ENCODE assay signal across 8 cellular contexts in the genomic region with DNA sequence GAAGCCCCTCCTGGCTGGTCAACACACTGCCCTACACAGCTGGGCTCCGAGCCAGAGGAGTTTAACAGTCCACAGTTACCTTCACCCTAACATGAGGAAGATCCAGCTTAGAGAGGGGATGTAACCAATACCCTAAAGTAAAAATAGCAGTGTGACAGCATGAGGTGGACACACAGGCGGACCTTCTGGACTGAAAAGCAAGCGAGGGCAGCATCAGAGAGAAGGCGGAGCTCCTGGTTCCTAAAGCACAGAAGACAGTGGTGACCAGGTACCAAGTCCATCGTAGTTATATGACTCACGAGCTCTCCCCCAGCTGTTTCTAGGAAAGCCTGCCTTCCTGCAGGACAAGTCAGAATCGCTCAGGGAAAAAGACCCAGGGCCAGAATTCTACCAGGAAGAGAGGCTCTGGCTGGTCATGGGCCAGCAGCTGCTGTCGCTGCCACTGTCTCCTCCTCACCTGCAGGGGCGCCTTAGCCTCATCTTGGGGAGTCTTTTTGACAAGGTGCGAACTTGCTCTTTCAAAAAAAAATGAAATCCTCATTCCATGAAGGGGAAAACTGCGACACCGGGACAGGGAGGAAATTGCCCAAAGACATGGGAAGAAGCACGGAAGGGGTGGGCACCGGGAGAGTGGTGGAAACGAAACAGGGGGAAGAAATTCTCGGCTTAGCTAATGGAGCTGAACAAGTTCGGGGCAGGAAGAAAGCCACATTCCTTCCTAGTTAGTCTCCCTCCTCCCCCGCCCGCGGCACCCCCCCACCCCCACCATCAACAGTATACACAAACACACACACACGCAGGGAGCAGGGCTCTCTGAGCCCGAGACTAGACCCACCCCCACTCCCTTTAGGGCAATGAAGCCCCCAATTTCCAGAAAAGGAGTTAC. TPM values are rescaled to one million over a fixed set of nuclear protein-coding genes. Genes with fewer than 3 reads are reported as not detected.
DNase-seq lines count a peak whose midpoint lies in the region; FAIRE-seq and TF ChIP-seq lines count a peak whose summit lies in the region.

No MANE protein-coding gene starts in this region.

- no peak for FAIRE-seq in urothelium cell line (lab: Jason Lieb, UNC)

- H3K27ac ChIP-seq in C4-2B, result peak overlapping the region; percentile 94

- H3K4me3 ChIP-seq in fibroblast of mammary gland (ENCODE audit: control insufficient read depth, low read depth, low read length), result peak overlapping the region; percentile 73

- H3K9me3 Mint-ChIP-seq in neural crest cell, result no peaks in the 10 kb centered on the region

- DNase-seq in H4 (ENCODE audit: low spot score) (peak; percentile 84), NOMO-1 treated with dmso at 0.1 percent for 144 hours (lab: John Stamatoyannopoulos, UW; ENCODE audit: unreplicated experiment) (peak; percentile 16), fibroblast of mammary gland (ENCODE audit: low read depth) (peak; percentile 85), neural crest cell (ENCODE audit: low read depth, low spot score) (peak; percentile 20), urothelium cell line (ENCODE audit: low spot score) (peak; percentile 70), mesenteric fat pad (ENCODE audit: low spot score) (no peak)
- peak; percentile 74 to 75 for DNase-seq in activated T-cell treated with anti-CD3 and anti-CD28 coated beads, Interleukin-2, amount 50 U/mL, for 48 hours

- TF ChIP-seq CTCF in C4-2B (conservative IDR thresholded peaks at IDR 0.05) (peak; percentile 87), fibroblast of mammary gland (conservative IDR thresholded peaks at IDR 0.05; ENCODE audit: control insufficient read depth, insufficient read depth, low read depth, low read length) (peak; percentile 55), neural crest cell (conservative IDR thresholded peaks at IDR 0.05) (peak; percentile 75)

- peaks cover 25% of the 10 kb centered on the region for H3K4me1 Mint-ChIP-seq in neural crest cell

- no peaks in the 10 kb centered on the region for H3K36me3 Mint-ChIP-seq in neural crest cell (ENCODE audit: low read depth)

- H3K27me3 Mint-ChIP-seq in neural crest cell (ENCODE audit: low read depth), result no peaks in the 10 kb centered on the region

- H3K4me3 Mint-ChIP-seq in neural crest cell, result peak overlapping the region; percentile 89

- H3K27ac Mint-ChIP-seq in neural crest cell (ENCODE audit: unreplicated experiment), result no peak overlapping the region

RNA-seq across cellular contexts. Expression of a gene that starts 1.7 kb away (rescaled TPM):
- 4.9 and 5.8 TPM in 2 replicates for total RNA-seq in H4 (2014; rRNA removed; shearing (Covaris generic))
- total RNA-seq in neural crest cell, result 11.1 and 14.2 TPM in 2 replicates
- 38.4 TPM for total RNA-seq in mesenteric fat pad

RNA-seq across cellular contexts. Expression of a gene that starts 23.2 kb away (rescaled TPM):
- 145 and 185 TPM in 2 replicates for total RNA-seq in H4 (2014; rRNA removed; shearing (Covaris generic))
- total RNA-seq in neural crest cell, result 173 and 175 TPM in 2 replicates
- total RNA-seq in mesenteric fat pad, result 176 TPM

RNA-seq across cellular contexts. Expression of a gene that starts 37.5 kb away (rescaled TPM):
- total RNA-seq in H4 (2014; rRNA removed; shearing (Covaris generic)), result 139 and 150 TPM in 2 replicates
- total RNA-seq in neural crest cell (88.5 and 91.7 TPM in 2 replicates), mesenteric fat pad (90.9 TPM)

RNA-seq across cellular contexts. Expression of a gene that starts 51.5 kb away (rescaled TPM):
- total RNA-seq in H4 (2014; rRNA removed; shearing (Covaris generic)), result 2,104 and 2,108 TPM in 2 replicates
- total RNA-seq in neural crest cell, result 1,081 and 1,137 TPM in 2 replicates
- 959 TPM for total RNA-seq in mesenteric fat pad
